Comparison of ENCODE assay signal across 21 cellular contexts in genomic region chr5:13992795-13993194, GRCh38. TPM values are rescaled to one million over a fixed set of nuclear protein-coding genes. Genes with fewer than 3 reads are reported as not detected.
"Had no signal": no experiment of that assay in that cellular context is flagged by ENCODE, and none has a peak within 500 bp of the region (broad histone marks: within the 10 kb centered on the region; RNA-seq: fewer than 3 reads in every experiment).

No MANE protein-coding gene starts in this region.

- H3K27ac ChIP-seq: dorsolateral prefrontal cortex, gastrocnemius medialis, neutrophil, psoas muscle, spleen, tibial artery, upper lobe of left lung, uterus had no signal

- ATAC-seq: gastrocnemius medialis; left colon; left ventricle myocardium superior; naive thymus-derived CD4-positive, alpha-beta T cell; psoas muscle; sciatic nerve; stimulated activated memory B cell treated with anti-CD40 and anti-IgM and Interleukin-4, amounts not matched to agents 10 μg/mL and 1 μg/mL and 100 μg/mL, for 72 hours had no signal

- H3K4me3 Mint-ChIP-seq: naive thymus-derived CD4-positive, alpha-beta T cell; stimulated activated memory B cell treated with anti-CD40 and anti-IgM and Interleukin-4, amounts not matched to agents 10 μg/mL and 1 μg/mL and 100 μg/mL, for 72 hours; stimulated activated naive CD8-positive, alpha-beta T cell treated with anti-CD3 and anti-CD28 coated beads, Interleukin-15, Interleukin-2, amounts not matched to agents 100 ng/mL and 50 ng/mL, for 24 hours had no signal

- H3K36me3 Mint-ChIP-seq: naive thymus-derived CD4-positive, alpha-beta T cell had no signal

- H3K36me3 ChIP-seq: gastrocnemius medialis, neutrophil, spleen, tibial artery, upper lobe of left lung, uterus had no signal

- H3K27me3 ChIP-seq: gastrocnemius medialis, neutrophil, tibial artery, upper lobe of left lung, uterus had no signal

- H3K4me3 ChIP-seq: dorsolateral prefrontal cortex, gastrocnemius medialis, psoas muscle, spleen, tibial artery, upper lobe of left lung, uterus had no signal

- H3K4me1 ChIP-seq: upper lobe of left lung, uterus had no signal

- H3K9me3 ChIP-seq: gastrocnemius medialis, neutrophil, psoas muscle, uterus had no signal

- DNase-seq: cortex of kidney; dorsolateral prefrontal cortex; effector CD8-positive, alpha-beta T cell; gastrocnemius medialis; glutamatergic neuron; left colon; left ventricle myocardium superior; mesendoderm; naive thymus-derived CD4-positive, alpha-beta T cell; psoas muscle; spleen; stimulated activated CD4-positive, alpha-beta T cell treated with anti-CD3 and anti-CD28 coated beads, Interleukin-15, amount 100 ng/mL, for 24 hours; stimulated activated CD4-positive, alpha-beta T cell treated with anti-CD3 and anti-CD28 coated beads, Interleukin-1b, Interleukin-23, amount 100 ng/mL, for 48 hours; stimulated activated CD4-positive, alpha-beta T cell treated with anti-CD3 and anti-CD28 coated beads, Interleukin-4, amount 100 ng/mL, for 24 hours; tibial artery; upper lobe of left lung; uterus had no signal

- H3K4me1 Mint-ChIP-seq: naive thymus-derived CD4-positive, alpha-beta T cell had no signal

- H3K27ac Mint-ChIP-seq: naive thymus-derived CD4-positive, alpha-beta T cell; stimulated activated memory B cell treated with anti-CD40 and anti-IgM and Interleukin-4, amounts not matched to agents 10 μg/mL and 1 μg/mL and 100 μg/mL, for 72 hours; stimulated activated naive CD8-positive, alpha-beta T cell treated with anti-CD3 and anti-CD28 coated beads, Interleukin-15, Interleukin-2, amounts not matched to agents 100 ng/mL and 50 ng/mL, for 24 hours had no signal

RNA-seq across cellular contexts. Expression of gene DNAH5, which starts 48.3 kb away (rescaled TPM):
- total RNA-seq: naive thymus-derived CD4-positive, alpha-beta T cell had no signal
- polyA plus RNA-seq: naive thymus-derived CD4-positive, alpha-beta T cell had no signal
